Comparison of ENCODE assay signal across 32 cellular contexts in the genomic region with DNA sequence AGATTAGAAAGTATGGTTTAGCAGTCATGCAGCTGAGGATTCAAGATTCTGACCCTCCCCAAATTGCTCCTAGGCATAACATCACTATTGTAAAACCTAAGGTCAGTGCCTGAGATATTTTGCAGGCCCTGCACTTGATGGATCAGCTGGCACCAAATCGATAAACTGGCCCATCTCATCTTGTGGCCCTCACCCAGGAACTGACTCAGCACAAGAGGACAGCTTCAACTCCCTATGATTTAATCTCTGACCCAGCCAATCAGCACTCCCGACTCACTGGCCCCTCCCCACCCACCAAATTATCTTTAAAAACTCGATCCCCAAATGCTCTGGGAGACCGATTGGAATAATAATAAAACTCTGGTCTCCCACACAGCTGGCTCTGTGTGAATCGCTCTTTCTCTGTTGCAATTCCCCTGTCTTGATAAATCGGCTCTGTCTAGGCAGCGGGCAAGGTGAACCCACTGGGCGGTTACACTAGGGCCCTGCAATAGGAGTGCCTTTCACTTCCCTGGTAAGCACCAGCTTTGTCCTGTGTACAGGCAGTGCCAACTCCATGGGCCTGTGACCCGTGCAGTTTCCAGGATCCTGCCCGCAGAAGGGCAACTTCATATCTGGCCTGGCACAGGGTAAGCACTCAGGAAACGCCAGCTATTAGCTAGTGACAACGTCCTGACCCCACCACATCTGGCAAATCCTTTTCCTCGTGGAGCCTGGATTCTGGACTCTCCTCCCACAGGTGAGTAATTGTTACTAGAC. TPM values are rescaled to one million over a fixed set of nuclear protein-coding genes. Genes with fewer than 3 reads are reported as not detected.
"Had no signal": no experiment of that assay in that cellular context is flagged by ENCODE, and none has a peak within 500 bp of the region (broad histone marks: within the 10 kb centered on the region; RNA-seq: fewer than 3 reads in every experiment).

No MANE protein-coding gene starts in this region.

- DNase-seq: activated CD4-positive, alpha-beta memory T cell treated with anti-CD3 and anti-CD28 coated beads for 36 hours; activated CD4-positive, alpha-beta T cell treated with anti-CD3 and anti-CD28 coated beads, Interleukin-2, amount 10 ng/mL, durations not matched to agents 24 days and 14 days; activated CD4-positive, CD25-positive, alpha-beta regulatory T cell treated with anti-CD3 and anti-CD28 coated beads, Interleukin-2, amount 50 U/mL, for 72 hours; activated CD8-positive, alpha-beta memory T cell treated with anti-CD3 and anti-CD28 coated beads, Interleukin-2, amount 50 U/mL, for 48 hours; activated naive CD8-positive, alpha-beta T cell treated with anti-CD3 and anti-CD28 coated beads, Interleukin-2, amount 50 U/mL, for 24 hours; activated T-cell treated with anti-CD3 and anti-CD28 coated beads, Interleukin-2, amount 50 U/mL, for 24 hours; amygdala; central memory CD4-positive, alpha-beta T cell; dermis blood vessel endothelial cell; effector CD4-positive, alpha-beta T cell; gastrocnemius medialis; glutamatergic neuron; hippocampal formation; left colon; lower lobe of right lung; mesenchymal stem cell; naive thymus-derived CD8-positive, alpha-beta T cell; sigmoid colon; small intestine; stimulated activated CD4-positive, alpha-beta T cell treated with anti-CD3 and anti-CD28 coated beads, Interleukin-4, amount 100 ng/mL, for 24 hours; stimulated activated CD8-positive, alpha-beta memory T cell treated with anti-CD3 and anti-CD28 coated beads, Interleukin-4, amount 100 ng/mL, for 48 hours; stimulated activated naive B cell treated with anti-CD40 and anti-IgM and Interleukin-4, amounts not matched to agents 10 μg/mL and 1 μg/mL and 100 μg/mL, for 72 hours; stomach; T-helper 9 cell; thyroid gland; upper lobe of right lung; WERI-Rb-1 had no signal

- H3K4me1 Mint-ChIP-seq: activated CD4-positive, alpha-beta T cell treated with anti-CD3 and anti-CD28 coated beads, Interleukin-2, amount 10 ng/mL, durations not matched to agents 24 days and 14 days; activated naive CD4-positive, alpha-beta T cell treated with anti-CD3 and anti-CD28 coated beads, Interleukin-2, amount 50 U/mL, for 24 hours; activated naive CD8-positive, alpha-beta T cell treated with anti-CD3 and anti-CD28 coated beads, Interleukin-2, amount 50 U/mL, for 24 hours; neural crest cell; stimulated activated naive B cell treated with anti-CD40 and anti-IgM and Interleukin-4, amounts not matched to agents 10 μg/mL and 1 μg/mL and 100 μg/mL, for 72 hours had no signal

- H3K27me3 Mint-ChIP-seq: activated CD4-positive, alpha-beta memory T cell treated with anti-CD3 and anti-CD28 coated beads for 36 hours; activated naive CD4-positive, alpha-beta T cell treated with anti-CD3 and anti-CD28 coated beads, Interleukin-2, amount 50 U/mL, for 24 hours; activated naive CD8-positive, alpha-beta T cell treated with anti-CD3 and anti-CD28 coated beads, Interleukin-2, amount 50 U/mL, for 24 hours; activated T-cell treated with anti-CD3 and anti-CD28 coated beads, Interleukin-2, amount 50 U/mL, for 24 hours had no signal

- H3K36me3 Mint-ChIP-seq: activated CD4-positive, alpha-beta memory T cell treated with anti-CD3 and anti-CD28 coated beads for 36 hours had no signal

- ATAC-seq: activated naive CD8-positive, alpha-beta T cell treated with anti-CD3 and anti-CD28 coated beads, Interleukin-2, amount 50 U/mL, for 24 hours; gastrocnemius medialis; left colon; lower lobe of right lung; naive thymus-derived CD8-positive, alpha-beta T cell; stimulated activated naive B cell treated with anti-CD40 and anti-IgM and Interleukin-4, amounts not matched to agents 10 μg/mL and 1 μg/mL and 100 μg/mL, for 72 hours; upper lobe of right lung had no signal

- H3K9me3 ChIP-seq: esophagus muscularis mucosa, gastrocnemius medialis, lower lobe of right lung, sigmoid colon, thyroid gland, upper lobe of right lung had no signal

- H3K9me3 Mint-ChIP-seq: activated CD4-positive, alpha-beta memory T cell treated with anti-CD3 and anti-CD28 coated beads for 36 hours; activated CD4-positive, alpha-beta T cell treated with anti-CD3 and anti-CD28 coated beads, Interleukin-2, amount 10 ng/mL, durations not matched to agents 24 days and 14 days; activated naive CD4-positive, alpha-beta T cell treated with anti-CD3 and anti-CD28 coated beads, Interleukin-2, amount 50 U/mL, for 24 hours; activated naive CD8-positive, alpha-beta T cell treated with anti-CD3 and anti-CD28 coated beads, Interleukin-2, amount 50 U/mL, for 24 hours; activated T-cell treated with anti-CD3 and anti-CD28 coated beads, Interleukin-2, amount 50 U/mL, for 24 hours; activated T-helper 2 cell treated with anti-CD3 and anti-CD28 coated beads, Interferon-gamma antibody, Interleukin-2, Interleukin-4, amounts not matched to agents 10 μg/mL and 5 μg/mL and 100 μg/mL, durations not matched to agents 14 hours and 24 hours and 36 hours; naive thymus-derived CD8-positive, alpha-beta T cell had no signal

- H3K4me3 ChIP-seq: esophagus muscularis mucosa, gastrocnemius medialis, lower lobe of right lung, sigmoid colon, stomach, thyroid gland, upper lobe of right lung had no signal

- H3K27me3 ChIP-seq: esophagus muscularis mucosa, gastrocnemius medialis, sigmoid colon, stomach, thyroid gland, upper lobe of right lung had no signal

- H3K27ac ChIP-seq: esophagus muscularis mucosa, gastrocnemius medialis, lower lobe of right lung, sigmoid colon, stomach, thyroid gland, upper lobe of right lung, WERI-Rb-1 had no signal

- H3K36me3 ChIP-seq: WERI-Rb-1 had no signal

- H3K4me1 ChIP-seq: lower lobe of right lung, sigmoid colon, stomach, thyroid gland, upper lobe of right lung had no signal

- H3K27ac Mint-ChIP-seq: activated CD4-positive, alpha-beta memory T cell treated with anti-CD3 and anti-CD28 coated beads for 36 hours; activated CD4-positive, alpha-beta T cell treated with anti-CD3 and anti-CD28 coated beads, Interleukin-2, amount 10 ng/mL, durations not matched to agents 24 days and 14 days; activated naive CD4-positive, alpha-beta T cell treated with anti-CD3 and anti-CD28 coated beads, Interleukin-2, amount 50 U/mL, for 24 hours; activated naive CD8-positive, alpha-beta T cell treated with anti-CD3 and anti-CD28 coated beads, Interleukin-2, amount 50 U/mL, for 24 hours; activated T-cell treated with anti-CD3 and anti-CD28 coated beads, Interleukin-2, amount 50 U/mL, for 24 hours; activated T-helper 2 cell treated with anti-CD3 and anti-CD28 coated beads, Interferon-gamma antibody, Interleukin-2, Interleukin-4, amounts not matched to agents 10 μg/mL and 5 μg/mL and 100 μg/mL, durations not matched to agents 14 hours and 24 hours and 36 hours; naive thymus-derived CD8-positive, alpha-beta T cell; stimulated activated naive B cell treated with anti-CD40 and anti-IgM and Interleukin-4, amounts not matched to agents 10 μg/mL and 1 μg/mL and 100 μg/mL, for 72 hours had no signal

- H3K4me3 Mint-ChIP-seq: activated CD4-positive, alpha-beta memory T cell treated with anti-CD3 and anti-CD28 coated beads for 36 hours; activated CD4-positive, alpha-beta T cell treated with anti-CD3 and anti-CD28 coated beads, Interleukin-2, amount 10 ng/mL, durations not matched to agents 24 days and 14 days; activated naive CD4-positive, alpha-beta T cell treated with anti-CD3 and anti-CD28 coated beads, Interleukin-2, amount 50 U/mL, for 24 hours; activated naive CD8-positive, alpha-beta T cell treated with anti-CD3 and anti-CD28 coated beads, Interleukin-2, amount 50 U/mL, for 24 hours; activated T-cell treated with anti-CD3 and anti-CD28 coated beads, Interleukin-2, amount 50 U/mL, for 24 hours; naive thymus-derived CD8-positive, alpha-beta T cell; neural crest cell; stimulated activated naive B cell treated with anti-CD40 and anti-IgM and Interleukin-4, amounts not matched to agents 10 μg/mL and 1 μg/mL and 100 μg/mL, for 72 hours had no signal

RNA-seq across cellular contexts. Expression of a gene that starts 28.7 kb away (rescaled TPM):
- total RNA-seq: activated CD4-positive, alpha-beta memory T cell treated with anti-CD3 and anti-CD28 coated beads for 36 hours; activated CD4-positive, alpha-beta T cell treated with anti-CD3 and anti-CD28 coated beads, Interleukin-2, amount 10 ng/mL, durations not matched to agents 24 days and 14 days; activated T-helper 2 cell treated with anti-CD3 and anti-CD28 coated beads, Interferon-gamma antibody, Interleukin-2, Interleukin-4, amounts not matched to agents 10 μg/mL and 5 μg/mL and 100 μg/mL, durations not matched to agents 14 hours and 24 hours and 36 hours; neural crest cell; T-helper 1 cell treated with Interleukin-12 subunit alpha and Interleukin-12 subunit beta and Interleukin-4 antibody, amounts not matched to agents 30 ng/mL and 1 ng/mL, for 36 hours had no signal
